In the genomic region with DNA sequence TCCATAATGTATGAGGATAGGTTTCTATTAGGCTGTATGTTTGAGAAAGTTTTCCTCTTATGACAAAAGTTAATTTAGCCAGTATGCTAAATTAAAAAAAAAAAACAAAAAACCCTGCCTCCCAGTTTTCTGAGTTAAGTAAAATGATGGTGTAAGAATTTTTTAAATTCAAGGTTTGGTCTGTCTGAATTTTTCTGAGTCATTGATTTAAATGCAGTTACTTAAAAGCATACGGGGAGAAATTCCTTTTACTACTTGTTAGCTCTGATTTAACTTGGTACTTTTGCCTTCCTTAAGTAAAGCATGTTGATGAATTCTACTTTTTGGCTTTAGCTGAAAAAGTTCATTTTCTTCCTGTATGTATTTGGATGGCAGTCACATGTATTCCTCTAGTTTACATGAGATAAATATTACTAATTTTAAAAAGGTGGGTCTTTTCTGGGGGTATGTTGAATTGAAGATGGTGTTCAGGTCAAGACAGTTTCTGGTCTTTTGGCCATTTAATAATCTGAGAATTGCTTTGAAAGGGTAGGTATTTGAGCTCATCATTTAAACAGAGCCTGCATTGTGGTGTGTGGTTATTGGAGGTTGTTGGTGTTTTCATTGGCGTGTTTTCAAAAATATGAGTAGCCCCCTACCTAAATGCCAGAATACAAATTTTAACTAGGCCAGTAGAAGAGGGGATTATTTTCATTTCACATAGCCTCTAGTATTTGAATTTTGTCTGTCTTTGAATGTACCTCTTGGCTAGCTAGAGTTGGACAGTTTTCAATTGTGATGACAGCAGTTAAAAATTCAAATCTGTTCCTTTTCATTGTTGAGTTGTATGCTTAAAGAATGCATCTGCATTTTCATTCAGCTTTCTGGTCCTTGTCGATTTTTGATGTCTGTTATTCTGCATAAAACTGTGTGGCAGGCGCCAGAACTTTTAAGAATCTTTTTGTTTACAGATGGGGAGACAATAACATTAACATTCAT, we compare ENCODE assay signal across 1 cellular context.
TF ChIP-seq lines count a peak whose summit lies in the region.

No MANE protein-coding gene starts in this region.

TF ChIP-seq in WTC11, 78 proteins besides CTCF, POLR2A, EP300 and RAD21 (continued from another document):
- TF ChIP-seq, protein P1, sequence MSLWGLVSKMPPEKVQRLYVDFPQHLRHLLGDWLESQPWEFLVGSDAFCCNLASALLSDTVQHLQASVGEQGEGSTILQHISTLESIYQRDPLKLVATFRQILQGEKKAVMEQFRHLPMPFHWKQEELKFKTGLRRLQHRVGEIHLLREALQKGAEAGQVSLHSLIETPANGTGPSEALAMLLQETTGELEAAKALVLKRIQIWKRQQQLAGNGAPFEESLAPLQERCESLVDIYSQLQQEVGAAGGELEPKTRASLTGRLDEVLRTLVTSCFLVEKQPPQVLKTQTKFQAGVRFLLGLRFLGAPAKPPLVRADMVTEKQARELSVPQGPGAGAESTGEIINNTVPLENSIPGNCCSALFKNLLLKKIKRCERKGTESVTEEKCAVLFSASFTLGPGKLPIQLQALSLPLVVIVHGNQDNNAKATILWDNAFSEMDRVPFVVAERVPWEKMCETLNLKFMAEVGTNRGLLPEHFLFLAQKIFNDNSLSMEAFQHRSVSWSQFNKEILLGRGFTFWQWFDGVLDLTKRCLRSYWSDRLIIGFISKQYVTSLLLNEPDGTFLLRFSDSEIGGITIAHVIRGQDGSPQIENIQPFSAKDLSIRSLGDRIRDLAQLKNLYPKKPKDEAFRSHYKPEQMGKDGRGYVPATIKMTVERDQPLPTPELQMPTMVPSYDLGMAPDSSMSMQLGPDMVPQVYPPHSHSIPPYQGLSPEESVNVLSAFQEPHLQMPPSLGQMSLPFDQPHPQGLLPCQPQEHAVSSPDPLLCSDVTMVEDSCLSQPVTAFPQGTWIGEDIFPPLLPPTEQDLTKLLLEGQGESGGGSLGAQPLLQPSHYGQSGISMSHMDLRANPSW (CRISPR knock-in tag; conservative IDR thresholded peaks at IDR 0.05; ENCODE audit: low read depth): no peak
- TF ChIP-seq CREB1 (CRISPR knock-in tag; IDR thresholded peaks at IDR 0.05) (no peak), NR3C1 (CRISPR knock-in tag; conservative IDR thresholded peaks at IDR 0.05; ENCODE audit: low read depth) (no peak), ZNF121 (CRISPR knock-in tag; IDR thresholded peaks at IDR 0.05) (no peak), PRRX2 (CRISPR knock-in tag; IDR thresholded peaks at IDR 0.05) (no peak), ZNF423 (CRISPR knock-in tag; IDR thresholded peaks at IDR 0.05) (no peak), MXD4 (CRISPR knock-in tag; IDR thresholded peaks at IDR 0.05; ENCODE audit: borderline replicate concordance) (no peak)
- TF ChIP-seq, protein P2, sequence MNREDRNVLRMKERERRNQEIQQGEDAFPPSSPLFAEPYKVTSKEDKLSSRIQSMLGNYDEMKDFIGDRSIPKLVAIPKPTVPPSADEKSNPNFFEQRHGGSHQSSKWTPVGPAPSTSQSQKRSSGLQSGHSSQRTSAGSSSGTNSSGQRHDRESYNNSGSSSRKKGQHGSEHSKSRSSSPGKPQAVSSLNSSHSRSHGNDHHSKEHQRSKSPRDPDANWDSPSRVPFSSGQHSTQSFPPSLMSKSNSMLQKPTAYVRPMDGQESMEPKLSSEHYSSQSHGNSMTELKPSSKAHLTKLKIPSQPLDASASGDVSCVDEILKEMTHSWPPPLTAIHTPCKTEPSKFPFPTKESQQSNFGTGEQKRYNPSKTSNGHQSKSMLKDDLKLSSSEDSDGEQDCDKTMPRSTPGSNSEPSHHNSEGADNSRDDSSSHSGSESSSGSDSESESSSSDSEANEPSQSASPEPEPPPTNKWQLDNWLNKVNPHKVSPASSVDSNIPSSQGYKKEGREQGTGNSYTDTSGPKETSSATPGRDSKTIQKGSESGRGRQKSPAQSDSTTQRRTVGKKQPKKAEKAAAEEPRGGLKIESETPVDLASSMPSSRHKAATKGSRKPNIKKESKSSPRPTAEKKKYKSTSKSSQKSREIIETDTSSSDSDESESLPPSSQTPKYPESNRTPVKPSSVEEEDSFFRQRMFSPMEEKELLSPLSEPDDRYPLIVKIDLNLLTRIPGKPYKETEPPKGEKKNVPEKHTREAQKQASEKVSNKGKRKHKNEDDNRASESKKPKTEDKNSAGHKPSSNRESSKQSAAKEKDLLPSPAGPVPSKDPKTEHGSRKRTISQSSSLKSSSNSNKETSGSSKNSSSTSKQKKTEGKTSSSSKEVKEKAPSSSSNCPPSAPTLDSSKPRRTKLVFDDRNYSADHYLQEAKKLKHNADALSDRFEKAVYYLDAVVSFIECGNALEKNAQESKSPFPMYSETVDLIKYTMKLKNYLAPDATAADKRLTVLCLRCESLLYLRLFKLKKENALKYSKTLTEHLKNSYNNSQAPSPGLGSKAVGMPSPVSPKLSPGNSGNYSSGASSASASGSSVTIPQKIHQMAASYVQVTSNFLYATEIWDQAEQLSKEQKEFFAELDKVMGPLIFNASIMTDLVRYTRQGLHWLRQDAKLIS (CRISPR knock-in tag; IDR thresholded peaks at IDR 0.05; ENCODE audit: borderline replicate concordance): no peak
- TF ChIP-seq, protein P3, sequence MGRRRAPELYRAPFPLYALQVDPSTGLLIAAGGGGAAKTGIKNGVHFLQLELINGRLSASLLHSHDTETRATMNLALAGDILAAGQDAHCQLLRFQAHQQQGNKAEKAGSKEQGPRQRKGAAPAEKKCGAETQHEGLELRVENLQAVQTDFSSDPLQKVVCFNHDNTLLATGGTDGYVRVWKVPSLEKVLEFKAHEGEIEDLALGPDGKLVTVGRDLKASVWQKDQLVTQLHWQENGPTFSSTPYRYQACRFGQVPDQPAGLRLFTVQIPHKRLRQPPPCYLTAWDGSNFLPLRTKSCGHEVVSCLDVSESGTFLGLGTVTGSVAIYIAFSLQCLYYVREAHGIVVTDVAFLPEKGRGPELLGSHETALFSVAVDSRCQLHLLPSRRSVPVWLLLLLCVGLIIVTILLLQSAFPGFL (CRISPR knock-in tag; IDR thresholded peaks at IDR 0.05; ENCODE audit: borderline replicate concordance): no peak
- TF ChIP-seq, protein P4, sequence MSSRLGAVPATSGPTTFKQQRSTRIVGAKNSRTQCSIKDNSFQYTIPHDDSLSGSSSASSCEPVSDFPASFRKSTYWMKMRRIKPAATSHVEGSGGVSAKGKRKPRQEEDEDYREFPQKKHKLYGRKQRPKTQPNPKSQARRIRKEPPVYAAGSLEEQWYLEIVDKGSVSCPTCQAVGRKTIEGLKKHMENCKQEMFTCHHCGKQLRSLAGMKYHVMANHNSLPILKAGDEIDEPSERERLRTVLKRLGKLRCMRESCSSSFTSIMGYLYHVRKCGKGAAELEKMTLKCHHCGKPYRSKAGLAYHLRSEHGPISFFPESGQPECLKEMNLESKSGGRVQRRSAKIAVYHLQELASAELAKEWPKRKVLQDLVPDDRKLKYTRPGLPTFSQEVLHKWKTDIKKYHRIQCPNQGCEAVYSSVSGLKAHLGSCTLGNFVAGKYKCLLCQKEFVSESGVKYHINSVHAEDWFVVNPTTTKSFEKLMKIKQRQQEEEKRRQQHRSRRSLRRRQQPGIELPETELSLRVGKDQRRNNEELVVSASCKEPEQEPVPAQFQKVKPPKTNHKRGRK (CRISPR knock-in tag; IDR thresholded peaks at IDR 0.05; ENCODE audit: borderline replicate concordance): no peak
- TF ChIP-seq, protein P5, sequence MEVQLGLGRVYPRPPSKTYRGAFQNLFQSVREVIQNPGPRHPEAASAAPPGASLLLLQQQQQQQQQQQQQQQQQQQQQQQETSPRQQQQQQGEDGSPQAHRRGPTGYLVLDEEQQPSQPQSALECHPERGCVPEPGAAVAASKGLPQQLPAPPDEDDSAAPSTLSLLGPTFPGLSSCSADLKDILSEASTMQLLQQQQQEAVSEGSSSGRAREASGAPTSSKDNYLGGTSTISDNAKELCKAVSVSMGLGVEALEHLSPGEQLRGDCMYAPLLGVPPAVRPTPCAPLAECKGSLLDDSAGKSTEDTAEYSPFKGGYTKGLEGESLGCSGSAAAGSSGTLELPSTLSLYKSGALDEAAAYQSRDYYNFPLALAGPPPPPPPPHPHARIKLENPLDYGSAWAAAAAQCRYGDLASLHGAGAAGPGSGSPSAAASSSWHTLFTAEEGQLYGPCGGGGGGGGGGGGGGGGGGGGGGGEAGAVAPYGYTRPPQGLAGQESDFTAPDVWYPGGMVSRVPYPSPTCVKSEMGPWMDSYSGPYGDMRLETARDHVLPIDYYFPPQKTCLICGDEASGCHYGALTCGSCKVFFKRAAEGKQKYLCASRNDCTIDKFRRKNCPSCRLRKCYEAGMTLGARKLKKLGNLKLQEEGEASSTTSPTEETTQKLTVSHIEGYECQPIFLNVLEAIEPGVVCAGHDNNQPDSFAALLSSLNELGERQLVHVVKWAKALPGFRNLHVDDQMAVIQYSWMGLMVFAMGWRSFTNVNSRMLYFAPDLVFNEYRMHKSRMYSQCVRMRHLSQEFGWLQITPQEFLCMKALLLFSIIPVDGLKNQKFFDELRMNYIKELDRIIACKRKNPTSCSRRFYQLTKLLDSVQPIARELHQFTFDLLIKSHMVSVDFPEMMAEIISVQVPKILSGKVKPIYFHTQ (CRISPR knock-in tag; IDR thresholded peaks at IDR 0.05): no peak
- TF ChIP-seq, protein P6, sequence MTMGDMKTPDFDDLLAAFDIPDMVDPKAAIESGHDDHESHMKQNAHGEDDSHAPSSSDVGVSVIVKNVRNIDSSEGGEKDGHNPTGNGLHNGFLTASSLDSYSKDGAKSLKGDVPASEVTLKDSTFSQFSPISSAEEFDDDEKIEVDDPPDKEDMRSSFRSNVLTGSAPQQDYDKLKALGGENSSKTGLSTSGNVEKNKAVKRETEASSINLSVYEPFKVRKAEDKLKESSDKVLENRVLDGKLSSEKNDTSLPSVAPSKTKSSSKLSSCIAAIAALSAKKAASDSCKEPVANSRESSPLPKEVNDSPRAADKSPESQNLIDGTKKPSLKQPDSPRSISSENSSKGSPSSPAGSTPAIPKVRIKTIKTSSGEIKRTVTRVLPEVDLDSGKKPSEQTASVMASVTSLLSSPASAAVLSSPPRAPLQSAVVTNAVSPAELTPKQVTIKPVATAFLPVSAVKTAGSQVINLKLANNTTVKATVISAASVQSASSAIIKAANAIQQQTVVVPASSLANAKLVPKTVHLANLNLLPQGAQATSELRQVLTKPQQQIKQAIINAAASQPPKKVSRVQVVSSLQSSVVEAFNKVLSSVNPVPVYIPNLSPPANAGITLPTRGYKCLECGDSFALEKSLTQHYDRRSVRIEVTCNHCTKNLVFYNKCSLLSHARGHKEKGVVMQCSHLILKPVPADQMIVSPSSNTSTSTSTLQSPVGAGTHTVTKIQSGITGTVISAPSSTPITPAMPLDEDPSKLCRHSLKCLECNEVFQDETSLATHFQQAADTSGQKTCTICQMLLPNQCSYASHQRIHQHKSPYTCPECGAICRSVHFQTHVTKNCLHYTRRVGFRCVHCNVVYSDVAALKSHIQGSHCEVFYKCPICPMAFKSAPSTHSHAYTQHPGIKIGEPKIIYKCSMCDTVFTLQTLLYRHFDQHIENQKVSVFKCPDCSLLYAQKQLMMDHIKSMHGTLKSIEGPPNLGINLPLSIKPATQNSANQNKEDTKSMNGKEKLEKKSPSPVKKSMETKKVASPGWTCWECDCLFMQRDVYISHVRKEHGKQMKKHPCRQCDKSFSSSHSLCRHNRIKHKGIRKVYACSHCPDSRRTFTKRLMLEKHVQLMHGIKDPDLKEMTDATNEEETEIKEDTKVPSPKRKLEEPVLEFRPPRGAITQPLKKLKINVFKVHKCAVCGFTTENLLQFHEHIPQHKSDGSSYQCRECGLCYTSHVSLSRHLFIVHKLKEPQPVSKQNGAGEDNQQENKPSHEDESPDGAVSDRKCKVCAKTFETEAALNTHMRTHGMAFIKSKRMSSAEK (CRISPR knock-in tag; IDR thresholded peaks at IDR 0.05; ENCODE audit: borderline replicate concordance): no peak
- TF ChIP-seq, protein P7, sequence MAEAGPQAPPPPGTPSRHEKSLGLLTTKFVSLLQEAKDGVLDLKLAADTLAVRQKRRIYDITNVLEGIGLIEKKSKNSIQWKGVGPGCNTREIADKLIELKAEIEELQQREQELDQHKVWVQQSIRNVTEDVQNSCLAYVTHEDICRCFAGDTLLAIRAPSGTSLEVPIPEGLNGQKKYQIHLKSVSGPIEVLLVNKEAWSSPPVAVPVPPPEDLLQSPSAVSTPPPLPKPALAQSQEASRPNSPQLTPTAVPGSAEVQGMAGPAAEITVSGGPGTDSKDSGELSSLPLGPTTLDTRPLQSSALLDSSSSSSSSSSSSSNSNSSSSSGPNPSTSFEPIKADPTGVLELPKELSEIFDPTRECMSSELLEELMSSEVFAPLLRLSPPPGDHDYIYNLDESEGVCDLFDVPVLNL (CRISPR knock-in tag; IDR thresholded peaks at IDR 0.05; ENCODE audit: borderline replicate concordance, low read depth): no peak
- TF ChIP-seq, protein P8, sequence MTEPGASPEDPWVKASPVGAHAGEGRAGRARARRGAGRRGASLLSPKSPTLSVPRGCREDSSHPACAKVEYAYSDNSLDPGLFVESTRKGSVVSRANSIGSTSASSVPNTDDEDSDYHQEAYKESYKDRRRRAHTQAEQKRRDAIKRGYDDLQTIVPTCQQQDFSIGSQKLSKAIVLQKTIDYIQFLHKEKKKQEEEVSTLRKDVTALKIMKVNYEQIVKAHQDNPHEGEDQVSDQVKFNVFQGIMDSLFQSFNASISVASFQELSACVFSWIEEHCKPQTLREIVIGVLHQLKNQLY (CRISPR knock-in tag; IDR thresholded peaks at IDR 0.05): no peak
